ENCODE assay signal across 8 cellular contexts in genomic region chr15:30375872-30376271, GRCh38. TPM values are rescaled to one million over a fixed set of nuclear protein-coding genes. Genes with fewer than 3 reads are reported as not detected.
DNase-seq lines count a peak whose midpoint lies in the region; ATAC-seq and TF ChIP-seq lines count a peak whose summit lies in the region.
"Not testable (repeated sequence)": the region's sequence is repeated elsewhere in the genome, so short reads cannot be mapped to it uniquely, and the experiment has no call there.
"Had no signal": no experiment of that assay in that cellular context is flagged by ENCODE, and none has a peak within 500 bp of the region (broad histone marks: within the 10 kb centered on the region; RNA-seq: fewer than 3 reads in every experiment).

No MANE protein-coding gene starts in this region.

- not testable (repeated sequence) for H3K9me2 ChIP-seq in hepatocyte (replicated peaks; ENCODE audit: insufficient read depth)

- not testable (repeated sequence) for H3K27ac ChIP-seq in endodermal cell (ENCODE audit: low read depth, low read length); hepatocyte

- not testable (repeated sequence) for H3K4me2 ChIP-seq in hepatocyte

- ATAC-seq in activated naive CD8-positive, alpha-beta T cell treated with anti-CD3 and anti-CD28 coated beads, Interleukin-2, amount 10 ng/mL, durations not matched to agents 7 days and 5 days (ENCODE audit: low read depth) = not testable (repeated sequence)

- H2AFZ ChIP-seq in hepatocyte = not testable (repeated sequence)

- H3K79me2 ChIP-seq in hepatocyte = not testable (repeated sequence)

- 40 to 50% methylated on average over 1 of the region's 4 CpGs for WGBS in endodermal cell (ENCODE audit: insufficient coverage in 1 of 2, insufficient read length in 1 of 2), 2 experiments
- WGBS in hepatocyte (ENCODE audit: low lambda C conversion rate, missing lambda C conversion rate) = 67% methylated on average over 2 of the region's 4 CpGs

- not testable (repeated sequence) for H3K27me3 ChIP-seq in endodermal cell (ENCODE audit: control insufficient read depth, insufficient read depth, low read length, poor library complexity, severe bottlenecking); hepatocyte

- H3K36me3 ChIP-seq in endodermal cell (ENCODE audit: control insufficient read depth, insufficient read depth, low read length); hepatocyte (replicated peaks; ENCODE audit: insufficient read depth, low read depth): not testable (repeated sequence)

- H3K4me1 ChIP-seq in endodermal cell (ENCODE audit: control insufficient read depth, insufficient read depth, low read length); hepatocyte (ENCODE audit: insufficient read depth): not testable (repeated sequence)

- POLR2A ChIA-PET in HEK293T (lab: Yijun Ruan, JAX); activated naive CD8-positive, alpha-beta T cell treated with anti-CD3 and anti-CD28 coated beads, Interleukin-2, amount 10 ng/mL, durations not matched to agents 7 days and 5 days (lab: Charles Lee): not testable (repeated sequence)

- DNase-seq in HEK293T (ENCODE audit: extremely low spot score); activated naive CD8-positive, alpha-beta T cell treated with anti-CD3 and anti-CD28 coated beads, Interleukin-2, amount 10 ng/mL, durations not matched to agents 7 days and 5 days; progenitor cell of endocrine pancreas (ENCODE audit: low spot score, unreplicated experiment): not testable (repeated sequence)
- DNase-seq in endodermal cell (peak; percentile 13), hepatocyte (ENCODE audit: low spot score) (peak; percentile 1), mesenteric fat pad (ENCODE audit: low spot score) (peak; percentile 41), type B pancreatic cell (ENCODE audit: extremely low spot score, unreplicated experiment) (peak; percentile 13)

- not testable (repeated sequence) for H3K27me3 Mint-ChIP-seq in activated naive CD8-positive, alpha-beta T cell treated with anti-CD3 and anti-CD28 coated beads, Interleukin-2, amount 10 ng/mL, durations not matched to agents 7 days and 5 days; endodermal cell (ENCODE audit: insufficient read depth); progenitor cell of endocrine pancreas; type B pancreatic cell

- H3K4me3 ChIP-seq in endodermal cell (ENCODE audit: low read length); hepatocyte: not testable (repeated sequence)

- H4K20me1 ChIP-seq in hepatocyte (ENCODE audit: insufficient read depth, poor library complexity, severe bottlenecking) = not testable (repeated sequence)

- H3K4me3 Mint-ChIP-seq in activated naive CD8-positive, alpha-beta T cell treated with anti-CD3 and anti-CD28 coated beads, Interleukin-2, amount 10 ng/mL, durations not matched to agents 7 days and 5 days; endodermal cell; progenitor cell of endocrine pancreas (ENCODE audit: low read depth); type B pancreatic cell: not testable (repeated sequence)

- H3K27ac Mint-ChIP-seq in activated naive CD8-positive, alpha-beta T cell treated with anti-CD3 and anti-CD28 coated beads, Interleukin-2, amount 10 ng/mL, durations not matched to agents 7 days and 5 days = peak overlapping the region; percentile 2
- H3K27ac Mint-ChIP-seq in endodermal cell, type B pancreatic cell: not testable (repeated sequence)
- H3K27ac Mint-ChIP-seq in progenitor cell of endocrine pancreas = peak overlapping the region; percentile 17

- H3K36me3 Mint-ChIP-seq in activated naive CD8-positive, alpha-beta T cell treated with anti-CD3 and anti-CD28 coated beads, Interleukin-2, amount 10 ng/mL, durations not matched to agents 7 days and 5 days; endodermal cell (ENCODE audit: low read depth); progenitor cell of endocrine pancreas (ENCODE audit: insufficient read depth); type B pancreatic cell: not testable (repeated sequence)

- not testable (repeated sequence) for H3K4me1 Mint-ChIP-seq in activated naive CD8-positive, alpha-beta T cell treated with anti-CD3 and anti-CD28 coated beads, Interleukin-2, amount 10 ng/mL, durations not matched to agents 7 days and 5 days; endodermal cell; progenitor cell of endocrine pancreas (ENCODE audit: low read depth); type B pancreatic cell (ENCODE audit: unreplicated experiment)

- H3K9me3 ChIP-seq in endodermal cell (ENCODE audit: control insufficient read depth, low read length); hepatocyte (ENCODE audit: low read depth): not testable (repeated sequence)

- CTCF ChIA-PET in HEK293T (lab: Yijun Ruan, JAX) = not testable (repeated sequence)

- TF ChIP-seq CTCF in endodermal cell (conservative IDR thresholded peaks at IDR 0.05); hepatocyte (IDR thresholded peaks at IDR 0.05; ENCODE audit: poor library complexity); progenitor cell of endocrine pancreas (IDR thresholded peaks at IDR 0.05; ENCODE audit: unreplicated experiment); type B pancreatic cell (conservative IDR thresholded peaks at IDR 0.05): not testable (repeated sequence)

- H3K9me3 Mint-ChIP-seq in activated naive CD8-positive, alpha-beta T cell treated with anti-CD3 and anti-CD28 coated beads, Interleukin-2, amount 10 ng/mL, durations not matched to agents 7 days and 5 days; endodermal cell; progenitor cell of endocrine pancreas (ENCODE audit: low read depth); type B pancreatic cell: not testable (repeated sequence)

- H3K9ac ChIP-seq in endodermal cell (ENCODE audit: extremely low read depth, low read length, poor library complexity, severe bottlenecking) = not testable (repeated sequence)

TF ChIP-seq in HEK293T, 16 proteins besides CTCF, POLR2A, EP300 and RAD21:
- peak; percentile 86 for TF ChIP-seq TARDBP (IDR thresholded peaks at IDR 0.05)

RNA-seq across cellular contexts. Expression of gene CHRFAM7A, which starts 17.5 kb away (rescaled TPM):
- total RNA-seq in activated naive CD8-positive, alpha-beta T cell treated with anti-CD3 and anti-CD28 coated beads, Interleukin-2, amount 10 ng/mL, durations not matched to agents 7 days and 5 days = 1 to 10 TPM; 1.9 to 2.7 TPM
- total RNA-seq in endodermal cell (1 to 10 TPM; 1.1 to 1.7 TPM), hepatocyte (0.12 and 0.63 TPM in 2 replicates), mesenteric fat pad (3.5 TPM), progenitor cell of endocrine pancreas (0.96 and 1.1 TPM in 2 replicates), type B pancreatic cell (ENCODE audit: low replicate concordance) (0.55 and 3.8 TPM in 2 replicates)
- polyA plus RNA-seq in endodermal cell (2013, experiment 1 of 2) = 1.1 TPM
- polyA plus RNA-seq in endodermal cell (2013, experiment 2 of 2) = 2.9 TPM
- polyA plus RNA-seq in hepatocyte = 0.18 and 0.68 TPM in 2 replicates
- total RNA-seq: RPMI7951 had no signal

RNA-seq across cellular contexts. Expression of gene GOLGA8R, which starts 38.2 kb away (rescaled TPM):
- total RNA-seq in activated naive CD8-positive, alpha-beta T cell treated with anti-CD3 and anti-CD28 coated beads, Interleukin-2, amount 10 ng/mL, durations not matched to agents 7 days and 5 days = 10 to 100 TPM; 28.2 to 35.4 TPM
- 1 to 10 TPM in 1 of 2 donors, under 1 TPM in 1; 0.31 to 1.7 TPM for total RNA-seq in endodermal cell
- not detected for polyA plus RNA-seq in endodermal cell (2013, experiment 1 of 2)
- polyA plus RNA-seq in endodermal cell (2013, experiment 2 of 2) = 0.21 TPM
- 1.6 and 2.0 TPM in 2 replicates for total RNA-seq in hepatocyte
- 0.50 TPM in 1 of 2 replicates, not detected in the other for polyA plus RNA-seq in hepatocyte
- total RNA-seq in mesenteric fat pad = 2.6 TPM
- 0.31 and 0.55 TPM in 2 replicates for total RNA-seq in progenitor cell of endocrine pancreas
- 0.95 and 1.8 TPM in 2 replicates for total RNA-seq in type B pancreatic cell (ENCODE audit: low replicate concordance)
